Comparison of ENCODE assay signal across 9 cellular contexts in the genomic region with DNA sequence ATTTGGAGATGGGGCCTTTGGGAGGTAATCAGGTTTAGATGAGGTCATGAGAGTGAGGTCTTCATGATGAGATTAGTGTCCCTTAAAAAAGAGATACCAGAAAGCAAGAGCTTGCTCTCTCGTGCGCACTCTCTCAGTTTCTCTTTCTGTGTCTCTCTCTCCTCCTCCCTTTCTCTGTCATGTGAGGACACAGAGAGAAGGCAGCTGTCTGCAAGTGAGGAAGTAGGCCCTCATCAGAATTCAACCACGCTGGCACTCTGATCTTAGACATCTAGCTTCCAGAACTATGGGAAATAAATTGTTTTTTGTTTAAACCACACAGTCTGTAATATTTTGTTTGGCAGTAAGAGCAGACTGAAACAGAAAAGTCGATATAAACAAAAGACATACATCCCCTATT.
A peak's percentile ranks its signal among the peaks of the same experiment; 100 is the strongest.
DNase-seq lines count a peak whose midpoint lies in the region; ATAC-seq lines count a peak whose summit lies in the region.
"Had no signal": no experiment of that assay in that cellular context is flagged by ENCODE, and none has a peak within 500 bp of the region (broad histone marks: within the 10 kb centered on the region; RNA-seq: fewer than 3 reads in every experiment).

No MANE protein-coding gene starts in this region.

- POLR2A ChIA-PET in activated CD4-positive, alpha-beta memory T cell treated with anti-CD3 and anti-CD28 coated beads, Interleukin-2, amount 10 ng/mL, durations not matched to agents 7 days and 5 days (lab: Charles Lee) = no interaction called here

- H3K27ac Mint-ChIP-seq in activated CD4-positive, alpha-beta memory T cell treated with anti-CD3 and anti-CD28 coated beads, Interleukin-2, amount 10 ng/mL, durations not matched to agents 7 days and 5 days = no peak overlapping the region
- H3K27ac Mint-ChIP-seq: nephron had no signal

- ATAC-seq in GM19452 (IDR thresholded peaks at IDR 0.05; ENCODE audit: unreplicated experiment) (peak; percentile 95), HG03064 (IDR thresholded peaks at IDR 0.05; ENCODE audit: low read depth, unreplicated experiment) (peak; percentile 90)

- DNase-seq in CD1c-positive myeloid dendritic cell (ENCODE audit: extremely low spot score) (peak; percentile 2), SK-N-DZ (ENCODE audit: low spot score) (peak; percentile 18), H4 (ENCODE audit: low spot score) (no peak), hypothalamus (lab: John Stamatoyannopoulos, UW) (no peak), DMS53 treated with DMSO at 0.1 percent for 48 hours (lab: John Stamatoyannopoulos, UW; ENCODE audit: unreplicated experiment) (no peak)
- no peak for DNase-seq in activated CD4-positive, alpha-beta memory T cell treated with anti-CD3 and anti-CD28 coated beads, Interleukin-2, amount 10 ng/mL, durations not matched to agents 7 days and 5 days

- H3K4me3 Mint-ChIP-seq in activated CD4-positive, alpha-beta memory T cell treated with anti-CD3 and anti-CD28 coated beads, Interleukin-2, amount 10 ng/mL, durations not matched to agents 7 days and 5 days = no peak overlapping the region
- H3K4me3 Mint-ChIP-seq: nephron had no signal

- no peaks in the 10 kb centered on the region for H3K36me3 Mint-ChIP-seq in activated CD4-positive, alpha-beta memory T cell treated with anti-CD3 and anti-CD28 coated beads, Interleukin-2, amount 10 ng/mL, durations not matched to agents 7 days and 5 days (ENCODE audit: low read depth)

- no peaks in the 10 kb centered on the region for H3K9me3 Mint-ChIP-seq in activated CD4-positive, alpha-beta memory T cell treated with anti-CD3 and anti-CD28 coated beads, Interleukin-2, amount 10 ng/mL, durations not matched to agents 7 days and 5 days
- H3K9me3 Mint-ChIP-seq: nephron had no signal

- no peaks in the 10 kb centered on the region for H3K27me3 Mint-ChIP-seq in activated CD4-positive, alpha-beta memory T cell treated with anti-CD3 and anti-CD28 coated beads, Interleukin-2, amount 10 ng/mL, durations not matched to agents 7 days and 5 days

- CTCF ChIA-PET in activated CD4-positive, alpha-beta memory T cell treated with anti-CD3 and anti-CD28 coated beads, Interleukin-2, amount 10 ng/mL, durations not matched to agents 7 days and 5 days (lab: Charles Lee) = no interaction called here

- H3K4me1 Mint-ChIP-seq in activated CD4-positive, alpha-beta memory T cell treated with anti-CD3 and anti-CD28 coated beads, Interleukin-2, amount 10 ng/mL, durations not matched to agents 7 days and 5 days = no peaks in the 10 kb centered on the region
- H3K4me1 Mint-ChIP-seq: nephron had no signal

Comparison
In these comparisons a context has a peak if more than half of its experiments do, and no peak if none do; other contexts are left out.
1. DNase-seq: peak in CD1c-positive myeloid dendritic cell (single experiment) and SK-N-DZ (single experiment); none in H4 (single experiment), activated CD4-positive, alpha-beta memory T cell treated with anti-CD3 and anti-CD28 coated beads, Interleukin-2, amount 10 ng/mL, durations not matched to agents 7 days and 5 days (single experiment), hypothalamus (0 of 51) and DMS53 treated with DMSO at 0.1 percent for 48 hours (single experiment).